In genomic region chr1:24909388-24909898, GRCh38 we compare ENCODE assay signal across 8 cellular contexts. TPM values are rescaled to one million over a fixed set of nuclear protein-coding genes. Genes with fewer than 3 reads are reported as not detected.
A peak's percentile ranks its signal among the peaks of the same experiment; 100 is the strongest.
DNase-seq lines count a peak whose midpoint lies in the region; ATAC-seq lines count a peak whose summit lies in the region.

No MANE protein-coding gene starts in this region.

- H3K36me3 Mint-ChIP-seq in activated naive CD8-positive, alpha-beta T cell treated with anti-CD3 and anti-CD28 coated beads, Interleukin-2, amount 10 ng/mL, durations not matched to agents 7 days and 5 days: peaks cover 35% of the 10 kb centered on the region
- H3K36me3 Mint-ChIP-seq in stimulated activated memory B cell treated with anti-CD40 and anti-IgM and Interleukin-4, amounts not matched to agents 10 μg/mL and 1 μg/mL and 100 μg/mL, for 72 hours: peaks cover 74% of the 10 kb centered on the region

- H3K4me1 ChIP-seq in HAP-1: no peaks in the 10 kb centered on the region

- peaks cover 12% of the 10 kb centered on the region for H3K36me3 ChIP-seq in HAP-1 (replicated peaks)

- no peak for ATAC-seq in activated naive CD8-positive, alpha-beta T cell treated with anti-CD3 and anti-CD28 coated beads, Interleukin-2, amount 10 ng/mL, durations not matched to agents 7 days and 5 days (ENCODE audit: low read depth)
- ATAC-seq in stimulated activated memory B cell treated with anti-CD40 and anti-IgM and Interleukin-4, amounts not matched to agents 10 μg/mL and 1 μg/mL and 100 μg/mL, for 72 hours: no peak
- ATAC-seq in GM21529 (IDR thresholded peaks at IDR 0.05; ENCODE audit: unreplicated experiment) (no peak), GM18867 (IDR thresholded peaks at IDR 0.05; ENCODE audit: unreplicated experiment) (no peak)

- H3K4me3 ChIP-seq in HAP-1: no peak overlapping the region

- peak overlapping the region; percentile 95 for H3K27ac Mint-ChIP-seq in activated naive CD8-positive, alpha-beta T cell treated with anti-CD3 and anti-CD28 coated beads, Interleukin-2, amount 10 ng/mL, durations not matched to agents 7 days and 5 days
- peak overlapping the region; percentile 45 for H3K27ac Mint-ChIP-seq in stimulated activated memory B cell treated with anti-CD40 and anti-IgM and Interleukin-4, amounts not matched to agents 10 μg/mL and 1 μg/mL and 100 μg/mL, for 72 hours

- no peaks in the 10 kb centered on the region for H3K9me3 ChIP-seq in HAP-1

- H3K9me3 Mint-ChIP-seq in activated naive CD8-positive, alpha-beta T cell treated with anti-CD3 and anti-CD28 coated beads, Interleukin-2, amount 10 ng/mL, durations not matched to agents 7 days and 5 days: no peaks in the 10 kb centered on the region
- no peaks in the 10 kb centered on the region for H3K9me3 Mint-ChIP-seq in stimulated activated memory B cell treated with anti-CD40 and anti-IgM and Interleukin-4, amounts not matched to agents 10 μg/mL and 1 μg/mL and 100 μg/mL, for 72 hours

- H3K4me1 Mint-ChIP-seq in activated naive CD8-positive, alpha-beta T cell treated with anti-CD3 and anti-CD28 coated beads, Interleukin-2, amount 10 ng/mL, durations not matched to agents 7 days and 5 days: peaks cover 30% of the 10 kb centered on the region
- peaks cover 49% of the 10 kb centered on the region for H3K4me1 Mint-ChIP-seq in stimulated activated memory B cell treated with anti-CD40 and anti-IgM and Interleukin-4, amounts not matched to agents 10 μg/mL and 1 μg/mL and 100 μg/mL, for 72 hours

- POLR2A ChIA-PET in activated naive CD8-positive, alpha-beta T cell treated with anti-CD3 and anti-CD28 coated beads, Interleukin-2, amount 10 ng/mL, durations not matched to agents 7 days and 5 days (lab: Charles Lee): no interaction called here

- in situ Hi-C loops in HAP-1 (cut with MboI; ENCODE audit: low sequenced_read_pairs): no loop called here

- H3K27me3 Mint-ChIP-seq in activated naive CD8-positive, alpha-beta T cell treated with anti-CD3 and anti-CD28 coated beads, Interleukin-2, amount 10 ng/mL, durations not matched to agents 7 days and 5 days: no peaks in the 10 kb centered on the region
- no peaks in the 10 kb centered on the region for H3K27me3 Mint-ChIP-seq in stimulated activated memory B cell treated with anti-CD40 and anti-IgM and Interleukin-4, amounts not matched to agents 10 μg/mL and 1 μg/mL and 100 μg/mL, for 72 hours

- H3K4me3 Mint-ChIP-seq in activated naive CD8-positive, alpha-beta T cell treated with anti-CD3 and anti-CD28 coated beads, Interleukin-2, amount 10 ng/mL, durations not matched to agents 7 days and 5 days: no peak overlapping the region
- H3K4me3 Mint-ChIP-seq in stimulated activated memory B cell treated with anti-CD40 and anti-IgM and Interleukin-4, amounts not matched to agents 10 μg/mL and 1 μg/mL and 100 μg/mL, for 72 hours: no peak overlapping the region

- DNase-seq in A172 (ENCODE audit: low spot score): peak; percentile 6
- DNase-seq in HAP-1 (ENCODE audit: low spot score in 2 of 2): peak; percentile 25 to 51
- no peak for DNase-seq in activated naive CD8-positive, alpha-beta T cell treated with anti-CD3 and anti-CD28 coated beads, Interleukin-2, amount 10 ng/mL, durations not matched to agents 7 days and 5 days
- peak; percentile 91 for DNase-seq in iPS DF 19.7 (ENCODE audit: low read depth, low spot score)
- no peak for DNase-seq in NCI-H2196 (lab: John Stamatoyannopoulos, UW; ENCODE audit: unreplicated experiment)

- no peaks in the 10 kb centered on the region for H3K27me3 ChIP-seq in HAP-1 (ENCODE audit: low read depth)

RNA-seq across cellular contexts. Expression of gene RUNX3, which starts 20.6 kb away (rescaled TPM):
- not detected in 2 replicates for total RNA-seq in A172 (2014; rRNA removed; shearing (Covaris generic))
- 100 to 1,000 TPM; 172 TPM for total RNA-seq in activated naive CD8-positive, alpha-beta T cell treated with anti-CD3 and anti-CD28 coated beads, Interleukin-2, amount 10 ng/mL, durations not matched to agents 7 days and 5 days

Comparison
In these comparisons a context has a peak if more than half of its experiments do, and no peak if none do; other contexts are left out.
1. DNase-seq: peak in A172 (single experiment), HAP-1 (2 of 2) and iPS DF 19.7 (single experiment); none in activated naive CD8-positive, alpha-beta T cell treated with anti-CD3 and anti-CD28 coated beads, Interleukin-2, amount 10 ng/mL, durations not matched to agents 7 days and 5 days (single experiment) and NCI-H2196 (single experiment).
2. RNA of gene RUNX3, which starts 20.6 kb away (total RNA-seq): 172 TPM in activated naive CD8-positive, alpha-beta T cell treated with anti-CD3 and anti-CD28 coated beads, Interleukin-2, amount 10 ng/mL, durations not matched to agents 7 days and 5 days; not detected in A172; every median in the first group is over 100 times any median in the second.